In genomic region chr11:65859812-65860277, GRCh38 we compare ENCODE assay signal across 8 cellular contexts. TPM values are rescaled to one million over a fixed set of nuclear protein-coding genes. Genes with fewer than 3 reads are reported as not detected.
DNase-seq lines count a peak whose midpoint lies in the region; ATAC-seq and TF ChIP-seq lines count a peak whose summit lies in the region.

No MANE protein-coding gene starts in this region.

- H3K4me3 ChIP-seq in BJ (ENCODE audit: low read depth, low read length), result peak overlapping the region; percentile 93
- peak overlapping the region; percentile 86 to 98 (median 97) for H3K4me3 ChIP-seq in right lobe of liver
- peak overlapping the region in 2 of 3 donors; percentile 77 to 84 for H3K4me3 ChIP-seq in thyroid gland (replicated peaks in 1 of 3)

- TF ChIP-seq POLR2A in right lobe of liver (IDR thresholded peaks at IDR 0.05) (no peak), thyroid gland (IDR thresholded peaks at IDR 0.05) (no peak)

- TF ChIP-seq CTCF in BJ (IDR thresholded peaks at IDR 0.05; ENCODE audit: insufficient read depth, low read depth, low read length) (no peak), right lobe of liver (IDR thresholded peaks at IDR 0.05) (no peak), thyroid gland (IDR thresholded peaks at IDR 0.05) (no peak)

- POLR2A ChIA-PET in BJ (lab: Charles Lee), result interaction anchor here (0.5 to 1.2 kb wide), 9 partner anchors 11 to 584 kb away, joined by 3 to 16 read pairs (median 4); partner anchors contain the start of genes BANF1 and FIBP

- peaks cover 35% of the 10 kb centered on the region for H3K36me3 ChIP-seq in BJ (ENCODE audit: control insufficient read depth, insufficient read depth, low read length)
- H3K36me3 ChIP-seq in right lobe of liver, result peaks cover 0 to 43% (median 18%) of the 10 kb centered on the region in 4 donors
- peaks cover 31 to 34% of the 10 kb centered on the region in 2 donors for H3K36me3 ChIP-seq in thyroid gland

- ATAC-seq in right lobe of liver, result no peak

- H3K9me3 ChIP-seq in right lobe of liver (no peaks in the 10 kb centered on the region), thyroid gland (no peaks in the 10 kb centered on the region)

- intact Hi-C loops in right lobe of liver (cut with DNase I), result no loop called here
- intact Hi-C loops in thyroid gland (cut with DNase I), result no loop called here

- peak overlapping the region; percentile 80 for H3K27ac ChIP-seq in adipose tissue (ENCODE audit: low read depth, low read length)
- peak overlapping the region; percentile 94 to 96 (median 95) for H3K27ac ChIP-seq in right lobe of liver
- peak overlapping the region; percentile 92 to 100 (median 99) for H3K27ac ChIP-seq in thyroid gland

- 0 to 2% (median 2%) methylated on average over 16 of the region's 16 CpGs for WGBS in adipose tissue, 3 donors
- WGBS in right lobe of liver (ENCODE audit: insufficient coverage, low coverage, low lambda C conversion rate, missing lambda C conversion rate), result 5% methylated on average over 15 of the region's 16 CpGs
- WGBS in thyroid gland, 2 donors, result 4% methylated on average over 16 of the region's 16 CpGs

- peaks cover 0 to 26% (median 4%) of the 10 kb centered on the region in 4 donors for H3K4me1 ChIP-seq in right lobe of liver
- H3K4me1 ChIP-seq in thyroid gland, result peaks cover 17 to 38% of the 10 kb centered on the region in 2 donors

- no peaks in the 10 kb centered on the region for H3K27me3 ChIP-seq in BJ (ENCODE audit: control insufficient read depth, insufficient read depth, low read length)
- no peaks in the 10 kb centered on the region for H3K27me3 ChIP-seq in right lobe of liver
- no peaks in the 10 kb centered on the region for H3K27me3 ChIP-seq in thyroid gland

- CTCF ChIA-PET in BJ (lab: Yijun Ruan, JAX), result interaction anchor here (0.6 to 4.5 kb wide), 24 partner anchors 10 to 921 kb away, joined by 3 to 70 read pairs (median 4); partner anchors contain the start of genes CCDC85B, EFEMP2, FIBP and KAT5

- DNase-seq in BJ (ENCODE audit: low read depth) (no peak), HS-27A (ENCODE audit: low read depth) (peak; percentile 72), right lobe of liver (peak in 2 of 3 donors; percentile 63 to 68), thyroid gland (no peak), DMS79 (lab: John Stamatoyannopoulos, UW) (no peak), ureter (ENCODE audit: low spot score) (no peak), NCI-H82 (lab: John Stamatoyannopoulos, UW) (no peak)

RNA-seq across cellular contexts. Expression of gene MUS81, which starts 0.4 kb away (rescaled TPM):
- polyA plus RNA-seq in BJ (2011; rRNA removed) (31.1 and 63.8 TPM in 2 replicates), adipose tissue (10 to 100 TPM; 29.7 to 60.6 (median 40.3) TPM)
- 30.8 and 32.9 TPM in 2 replicates for polyA minus RNA-seq in BJ (2011; rRNA and poly(A)+ RNA removed)
- total RNA-seq in right lobe of liver (10 to 100 TPM; 14.0 to 25.6 (median 19.7) TPM), thyroid gland (10 to 100 TPM; 31.8 to 61.9 (median 42.5) TPM), ureter (61.7 TPM)

RNA-seq across cellular contexts. Expression of gene CFL1, which starts 1.9 kb away (rescaled TPM):
- polyA plus RNA-seq in BJ (2011; rRNA removed), result 1,912 and 2,736 TPM in 2 replicates
- polyA minus RNA-seq in BJ (2011; rRNA and poly(A)+ RNA removed), result 1,413 and 1,917 TPM in 2 replicates
- 100 to 1,000 TPM; 206 to 826 (median 597) TPM for polyA plus RNA-seq in adipose tissue
- total RNA-seq in right lobe of liver, result 100 to 1,000 TPM; 219 to 503 (median 313) TPM
- total RNA-seq in thyroid gland, result 100 to 1,000 TPM; 330 to 581 (median 494) TPM
- total RNA-seq in ureter, result 887 TPM

RNA-seq across cellular contexts. Expression of gene EFEMP2, which starts 12.8 kb away (rescaled TPM):
- polyA plus RNA-seq in BJ (2011; rRNA removed), result 258 and 497 TPM in 2 replicates
- polyA minus RNA-seq in BJ (2011; rRNA and poly(A)+ RNA removed), result 129 and 140 TPM in 2 replicates
- 100 to 1,000 TPM in 1 of 3 donors, 10 to 100 TPM in 2; 16.6 to 103 (median 62.4) TPM for polyA plus RNA-seq in adipose tissue
- total RNA-seq in right lobe of liver, result 10 to 100 TPM in 1 of 6 experiments, 1 to 10 TPM in 5; 5.1 to 13.9 (median 7.8) TPM
- 100 to 1,000 TPM in 2 of 4 donors, 10 to 100 TPM in 2; 70.7 to 125 (median 91.4) TPM for total RNA-seq in thyroid gland
- total RNA-seq in ureter, result 60.0 TPM

RNA-seq across cellular contexts. Expression of gene CTSW, which starts 19.8 kb away (rescaled TPM):
- 0.15 and 0.21 TPM in 2 replicates for polyA plus RNA-seq in BJ (2011; rRNA removed)
- polyA minus RNA-seq in BJ (2011; rRNA and poly(A)+ RNA removed), result not detected in 2 replicates
- 1 to 10 TPM in 2 of 3 donors, under 1 TPM in 1; 0.26 to 2.7 (median 2.6) TPM for polyA plus RNA-seq in adipose tissue
- total RNA-seq in right lobe of liver, result 1 to 10 TPM in 3 of 6 experiments, under 1 TPM in 3; 0.49 to 1.3 (median 1.0) TPM
- 1 to 10 TPM in 3 of 4 donors, under 1 TPM in 1; 0.67 to 7.6 (median 2.7) TPM for total RNA-seq in thyroid gland
- 5.7 TPM for total RNA-seq in ureter

RNA-seq across cellular contexts. Expression of gene SNX32, which starts 26.1 kb away (rescaled TPM):
- 0.13 and 0.22 TPM in 2 replicates for polyA plus RNA-seq in BJ (2011; rRNA removed)
- 0.19 and 0.36 TPM in 2 replicates for polyA minus RNA-seq in BJ (2011; rRNA and poly(A)+ RNA removed)
- under 1 TPM in 2 of 3 donors, not detected in 1; 0.34 to 0.41 TPM for polyA plus RNA-seq in adipose tissue
- under 1 TPM in 3 of 6 experiments, not detected in 3; 0.16 to 0.37 (median 0.31) TPM for total RNA-seq in right lobe of liver
- total RNA-seq in thyroid gland, result under 1 TPM in 1 of 4 donors, not detected in 3; 0.45 TPM
- 2.6 TPM for total RNA-seq in ureter

Comparison
In these comparisons a context has a peak if more than half of its experiments do, and no peak if none do; other contexts are left out.
1. DNase-seq: peak in HS-27A (single experiment) and right lobe of liver (2 of 3); none in BJ (single experiment), thyroid gland (0 of 2), DMS79 (single experiment), ureter (single experiment) and NCI-H82 (single experiment).
2. Peak in every context shown above with its lines, with median percentiles within 50 percentile points of each other: H3K4me3 ChIP-seq and H3K27ac ChIP-seq.